ENCODE assay signal across 2 cellular contexts in genomic region chr7:27211084-27211446, GRCh38.
TF ChIP-seq lines count a peak whose summit lies in the region.

No MANE protein-coding gene starts in this region.

TF ChIP-seq in HCT116, 20 proteins besides CTCF, POLR2A, EP300 and RAD21:
- TF ChIP-seq SIN3A (IDR thresholded peaks at IDR 0.05; ENCODE audit: low read depth), result no peak
- no peak for TF ChIP-seq REST (IDR thresholded peaks at IDR 0.05; ENCODE audit: low read depth)
- no peak for TF ChIP-seq CEBPB (IDR thresholded peaks at IDR 0.05; ENCODE audit: low read depth)
- TF ChIP-seq ELF1 (IDR thresholded peaks at IDR 0.05; ENCODE audit: borderline replicate concordance, low read depth), result no peak
- no peak for TF ChIP-seq ZFX (IDR thresholded peaks at IDR 0.05)
- TF ChIP-seq FOSL1 (IDR thresholded peaks at IDR 0.05; ENCODE audit: low read depth), result no peak

TF ChIP-seq in H1, 55 proteins besides CTCF, POLR2A, EP300 and RAD21:
- TF ChIP-seq BACH1 (IDR thresholded peaks at IDR 0.05; ENCODE audit: low read length) (no peak), BRCA1 (IDR thresholded peaks at IDR 0.05; ENCODE audit: low read depth, low read length) (no peak), CTBP2 (IDR thresholded peaks at IDR 0.05; ENCODE audit: borderline replicate concordance, insufficient read depth, insufficient read length, low read length) (no peak), EZH2 (IDR thresholded peaks at IDR 0.05; ENCODE audit: low read depth, low read length, severe bottlenecking) (peak; percentile 42), SIX5 (IDR thresholded peaks at IDR 0.05; ENCODE audit: low read depth, low read length) (no peak), RNF2 (IDR thresholded peaks at IDR 0.05; ENCODE audit: borderline replicate concordance, low read depth, low read length, missing control alignments, poor library complexity, severe bottlenecking) (peak; percentile 5), SUZ12 (IDR thresholded peaks at IDR 0.05; ENCODE audit: low read length) (peak; percentile 51; the same call in 1 of the 2 replicates)
